Comparison of ENCODE assay signal across 8 cellular contexts in genomic region chr10:28982950-28983349, GRCh38.
"Had no signal": no experiment of that assay in that cellular context is flagged by ENCODE, and none has a peak within 500 bp of the region (broad histone marks: within the 10 kb centered on the region; RNA-seq: fewer than 3 reads in every experiment).

No MANE protein-coding gene starts in this region.

- FAIRE-seq: H1, H54, HepG2, K562 had no signal

- H3K27ac Mint-ChIP-seq: GM23338, H9 had no signal

- H3K4me2 ChIP-seq: GM23338 had no signal

- ATAC-seq: GM23338, HepG2, K562 had no signal

- H3K4me3 Mint-ChIP-seq: GM23338, H9 had no signal

- H3K9me3 Mint-ChIP-seq: GM23338, H9 had no signal

- DNase-seq: H9, HCEC 1CT had no signal

- H3K4me3 ChIP-seq: GM23338, K562 had no signal

- H3K27ac ChIP-seq: HL-60 had no signal
